19 cellular contexts compared by ENCODE assay signal in genomic region chr2:163717474-163717873, GRCh38. TPM values are rescaled to one million over a fixed set of nuclear protein-coding genes. Genes with fewer than 3 reads are reported as not detected.
DNase-seq lines count a peak whose midpoint lies in the region; ATAC-seq, FAIRE-seq and TF ChIP-seq lines count a peak whose summit lies in the region.
"Had no signal": no experiment of that assay in that cellular context is flagged by ENCODE, and none has a peak within 500 bp of the region (broad histone marks: within the 10 kb centered on the region; RNA-seq: fewer than 3 reads in every experiment).

No MANE protein-coding gene starts in this region.

- H3K4me2 ChIP-seq in SK-N-SH (peak overlapping the region; percentile 37; the same call in 1 of the 2 replicates), HepG2 (ENCODE audit: low read depth, low read length) (no peak overlapping the region)

- H3K79me2 ChIP-seq in SK-N-SH (ENCODE audit: insufficient read depth): no peaks in the 10 kb centered on the region
- H3K79me2 ChIP-seq in HepG2 (ENCODE audit: insufficient read depth, low read length): peaks cover 39% of the 10 kb centered on the region

- POLR2A ChIA-PET in SK-N-SH (lab: Yijun Ruan, JAX): no interaction called here
- POLR2A ChIA-PET in HepG2 (lab: Yijun Ruan, JAX): no interaction called here

- TF ChIP-seq RAD21 in SK-N-SH (IDR thresholded peaks at IDR 0.05; ENCODE audit: low read length): no peak
- TF ChIP-seq RAD21 in HepG2 (CRISPR knock-in tag; IDR thresholded peaks at IDR 0.05): no peak

- TF ChIP-seq CTCF in SK-N-SH (IDR thresholded peaks at IDR 0.05) (no peak), bronchial epithelial cell (IDR thresholded peaks at IDR 0.05; ENCODE audit: insufficient read depth, low read length, severe bottlenecking) (no peak), HepG2 (CRISPR knock-in tag; IDR thresholded peaks at IDR 0.05) (no peak), thoracic aorta (IDR thresholded peaks at IDR 0.05) (no peak), D721Med (IDR thresholded peaks at IDR 0.05; ENCODE audit: insufficient read depth, missing control alignments) (no peak)

- DNase-seq in SK-N-SH (no peak), bronchial epithelial cell (ENCODE audit: low read depth) (peak; percentile 54), HepG2 (ENCODE audit: low spot score) (peak; percentile 35), thoracic aorta (ENCODE audit: low spot score) (no peak), D721Med (ENCODE audit: insufficient read length, low spot score) (no peak)
- no peak for DNase-seq in activated CD8-positive, alpha-beta memory T cell treated with anti-CD3 and anti-CD28 coated beads, Interleukin-2, amount 50 U/mL, for 4 hours
- DNase-seq: adrenal gland; DMS79 treated with DMSO at 0.1 percent for 48 hours; MV-4-11; naive thymus-derived CD4-positive, alpha-beta T cell; NCI-H2081 treated with DMSO at 0.1 percent for 48 hours; NK-92 treated with Interleukin-12 subunit alpha and Interleukin-12 subunit beta, amount 100 ng/mL, for 24 hours had no signal

- H3K4me3 ChIP-seq in SK-N-SH (ENCODE audit: low read depth in 2 of 2, low read length in 1 of 2): 0 out of 4 replicates have a peak overlapping the region, but pooled peaks of 1 of the 2 experiments have one; percentile 3
- H3K4me3 ChIP-seq in bronchial epithelial cell (ENCODE audit: low read depth, low read length): no peak overlapping the region
- H3K4me3 ChIP-seq in HepG2 (replicated peaks in 1 of 3; ENCODE audit: insufficient read depth in 1 of 3, low read depth in 2 of 3, low read length in 3 of 3): no peak overlapping the region
- peak overlapping the region; percentile 10 for H3K4me3 ChIP-seq in thoracic aorta
- H3K4me3 ChIP-seq: adrenal gland, gastroesophageal sphincter had no signal

- in situ Hi-C loops in HepG2 (cut with HindIII; ENCODE audit: extremely low pct_ligation_motif_present, low pct_unique_long_range_greater_than_20kb): no loop called here

- H4K20me1 ChIP-seq in SK-N-SH (ENCODE audit: insufficient read depth) (no peaks in the 10 kb centered on the region), HepG2 (ENCODE audit: insufficient read depth, low read length) (no peaks in the 10 kb centered on the region)

- WGBS in SK-N-SH (ENCODE audit: low lambda C conversion rate): 50% methylated on average over 5 of the region's 5 CpGs
- 75% methylated on average over 5 of the region's 5 CpGs for WGBS in HepG2 (ENCODE audit: low lambda C conversion rate)

- TF ChIP-seq EP300 in SK-N-SH (IDR thresholded peaks at IDR 0.05; ENCODE audit: borderline replicate concordance in 1 of 2, low read depth in 1 of 2, low read length in 1 of 2) (no peak), HepG2 (IDR thresholded peaks at IDR 0.05; ENCODE audit: low read depth in 2 of 2, low read length in 2 of 2) (no peak), HepG2 (CRISPR knock-in tag; IDR thresholded peaks at IDR 0.05; ENCODE audit: borderline replicate concordance) (no peak)

- H3K4me1 ChIP-seq in SK-N-SH (ENCODE audit: control insufficient read depth in 1 of 2, insufficient read depth in 2 of 2, low read depth in 1 of 2, low read length in 1 of 2) (peaks cover 0 to 24% of the 10 kb centered on the region in 2 experiments; a peak in 2 of 4 replicates), HepG2 (ENCODE audit: insufficient read depth, low read length) (peaks cover 18% of the 10 kb centered on the region), thoracic aorta (ENCODE audit: control insufficient read depth in 1 of 2, low read depth in 2 of 2) (peaks cover 22 to 67% of the 10 kb centered on the region in 2 donors)

- ATAC-seq in SK-N-SH treated with all-trans-retinoic acid at 6 μM for 48 hours (no peak), HepG2 (peak; percentile 66; the same call in 2 of the 3 replicates), thoracic aorta (ENCODE audit: insufficient number of reproducible peaks, low FRiP score, low read depth) (no peak), GM18519 (IDR thresholded peaks at IDR 0.05; ENCODE audit: low FRiP score, unreplicated experiment) (no peak)
- ATAC-seq: gastroesophageal sphincter; naive thymus-derived CD4-positive, alpha-beta T cell; stimulated activated memory B cell treated with anti-CD40 and anti-IgM and Interleukin-4, amounts not matched to agents 10 μg/mL and 1 μg/mL and 100 μg/mL, for 72 hours had no signal

- CTCF ChIA-PET in SK-N-SH (lab: Yijun Ruan, JAX): interaction anchor here (0.8 to 1.1 kb wide), 4 partner anchors 10 to 371 kb away, joined by 3 read pairs; no protein-coding TSS in a partner anchor
- CTCF ChIA-PET in HepG2 (lab: Yijun Ruan, JAX; ENCODE audit: low intra/inter-chr PET ratio, low total read pairs): no interaction called here

- H3K27me3 ChIP-seq in SK-N-SH (ENCODE audit: insufficient read depth) (no peaks in the 10 kb centered on the region), bronchial epithelial cell (ENCODE audit: control insufficient read depth, insufficient read depth, low read length) (no peaks in the 10 kb centered on the region), HepG2 (ENCODE audit: control insufficient read depth in 1 of 2, insufficient read depth in 2 of 2, low read length in 2 of 2) (no peaks in the 10 kb centered on the region), thoracic aorta (replicated peaks; ENCODE audit: insufficient read depth) (no peaks in the 10 kb centered on the region)
- H3K27me3 ChIP-seq: adrenal gland, gastroesophageal sphincter had no signal

- BruUV-seq in HepG2 (replicated peaks; lab: Mats Ljungman, UMichigan): no TSS peak

- no peak for TF ChIP-seq POLR2A in HepG2 (IDR thresholded peaks at IDR 0.05; ENCODE audit: insufficient read depth in 1 of 2, low read depth in 2 of 2, low read length in 2 of 2)

- no peak overlapping the region for H2AFZ ChIP-seq in SK-N-SH (ENCODE audit: low read depth)
- no peak overlapping the region for H2AFZ ChIP-seq in HepG2 (ENCODE audit: low read length)

- H3K9me2 ChIP-seq in SK-N-SH: no peaks in the 10 kb centered on the region

- peak overlapping the region in 1 of 2 experiments; percentile 83; a peak in 2 of 4 replicates for H3K27ac ChIP-seq in SK-N-SH (ENCODE audit: low read depth in 2 of 2, low read length in 1 of 2)
- no peak overlapping the region for H3K27ac ChIP-seq in HepG2 (ENCODE audit: extremely low read length, insufficient read depth, low read length)
- no peak overlapping the region for H3K27ac ChIP-seq in thoracic aorta
- H3K27ac ChIP-seq: C4-2B, gastroesophageal sphincter, HL-60 had no signal

- H3K9ac ChIP-seq in SK-N-SH: no peak overlapping the region
- H3K9ac ChIP-seq in HepG2 (ENCODE audit: insufficient read depth, low read depth, low read length): no peak overlapping the region

- H3K36me3 ChIP-seq in SK-N-SH (replicated peaks in 1 of 2; ENCODE audit: control insufficient read depth in 1 of 2, insufficient read depth in 2 of 2, low read length in 1 of 2) (no peaks in the 10 kb centered on the region), bronchial epithelial cell (ENCODE audit: control insufficient read depth, insufficient read depth, low read length) (no peaks in the 10 kb centered on the region), HepG2 (replicated peaks in 1 of 2; ENCODE audit: control insufficient read depth in 1 of 2, insufficient read depth in 2 of 2, low read length in 2 of 2) (no peaks in the 10 kb centered on the region; a peak in 1 of 5 replicates), thoracic aorta (no peaks in the 10 kb centered on the region)
- H3K36me3 ChIP-seq: adrenal gland, gastroesophageal sphincter had no signal

- no peak for FAIRE-seq in bronchial epithelial cell (lab: Jason Lieb, UNC)
- peak; percentile 34 for FAIRE-seq in HepG2 (lab: Jason Lieb, UNC)
- FAIRE-seq in D721Med (lab: Jason Lieb, UNC): no peak
- FAIRE-seq: colon had no signal

- no peaks in the 10 kb centered on the region for H3F3A ChIP-seq in SK-N-SH (replicated peaks; ENCODE audit: insufficient read depth)

- intact Hi-C loops in HepG2 (cut with micrococcal nuclease; ENCODE audit: unreplicated experiment): loop anchor here (5.0 kb wide), 1 partner anchor 50 kb away; no protein-coding TSS in a partner anchor

- no peaks in the 10 kb centered on the region for H3K9me3 ChIP-seq in SK-N-SH
- H3K9me3 ChIP-seq in HepG2 (ENCODE audit: low read length): no peaks in the 10 kb centered on the region
- H3K9me3 ChIP-seq in thoracic aorta: no peaks in the 10 kb centered on the region
- H3K9me3 ChIP-seq: adrenal gland, gastroesophageal sphincter had no signal

TF ChIP-seq in SK-N-SH, 30 proteins besides CTCF, POLR2A, EP300 and RAD21:
- TF ChIP-seq MEF2A (IDR thresholded peaks at IDR 0.05; ENCODE audit: borderline replicate concordance, low read depth): no peak

TF ChIP-seq in SK-N-SH treated with all-trans-retinoic acid at 6 μM for 48 hours, 23 proteins besides CTCF, POLR2A, EP300 and RAD21 (continues in another document):
- no peak for TF ChIP-seq ZFP3 (CRISPR knock-in tag; IDR thresholded peaks at IDR 0.05)
- TF ChIP-seq CSDC2 (CRISPR knock-in tag; IDR thresholded peaks at IDR 0.05): no peak

TF ChIP-seq in HepG2, 621 proteins besides CTCF, POLR2A, EP300 and RAD21 (continues in another document):
- TF ChIP-seq HOXD1 (CRISPR knock-in tag; IDR thresholded peaks at IDR 0.05): no peak

RNA-seq across cellular contexts. Expression of gene FIGN, which starts 18.3 kb away (rescaled TPM):
- polyA plus RNA-seq in SK-N-SH (2012; rRNA removed) (0.74 and 0.75 TPM in 2 replicates), HepG2 (2011; rRNA removed) (5.3 and 6.7 TPM in 2 replicates)
- 0.56 and 0.63 TPM in 2 replicates for polyA plus RNA-seq in SK-N-SH (2012; cell fraction: cytosol; rRNA removed)
- 0.83 and 2.0 TPM in 2 replicates for polyA plus RNA-seq in SK-N-SH (2012; cell fraction: nucleus; rRNA removed)
- total RNA-seq in bronchial epithelial cell (0.79 and 1.4 TPM in 2 replicates), HepG2 (2016; rRNA removed; fragmentation: Illumina TruSeq; extraction: Trizol) (6.6 and 11.6 TPM in 2 replicates), thoracic aorta (10 to 100 TPM; 10.8 to 21.2 TPM)
- 0.81 and 1.4 TPM in 2 replicates for total RNA-seq in HepG2 (2016; cell fraction: cytosol; rRNA removed; fragmentation: Illumina TruSeq; extraction: Trizol; ENCODE audit: low read depth)
- 6.1 and 11.5 TPM in 2 replicates for total RNA-seq in HepG2 (2016; cell fraction: insoluble cytoplasmic fraction; rRNA removed; fragmentation: Illumina TruSeq; extraction: Trizol)
- 3.7 and 3.9 TPM in 2 replicates for total RNA-seq in HepG2 (2016; cell fraction: membrane; rRNA removed; fragmentation: Illumina TruSeq; extraction: Trizol)
- 13.5 and 18.6 TPM in 2 replicates for total RNA-seq in HepG2 (2016; cell fraction: nucleus; rRNA removed; fragmentation: Illumina TruSeq; extraction: Trizol)
- polyA plus RNA-seq in HepG2 (2011; cell fraction: cytosol; rRNA removed): 2.8 and 3.5 TPM in 2 replicates
- polyA plus RNA-seq in HepG2 (2011; cell fraction: nucleus; rRNA removed): 8.1 and 9.8 TPM in 2 replicates
- 5.9 and 7.7 TPM in 2 replicates for polyA plus RNA-seq in HepG2 (2012)
- polyA plus RNA-seq in HepG2 (2016; cell fraction: cytosol; fragmentation: Illumina TruSeq; extraction: Trizol; ENCODE audit: low read depth): 0.47 and 0.76 TPM in 2 replicates
- polyA plus RNA-seq in HepG2 (2016; cell fraction: insoluble cytoplasmic fraction; fragmentation: Illumina TruSeq; extraction: Trizol; ENCODE audit: low read depth): 6.4 and 6.6 TPM in 2 replicates
- 1.2 and 1.3 TPM in 2 replicates for polyA plus RNA-seq in HepG2 (2016; cell fraction: membrane; fragmentation: Illumina TruSeq; extraction: Trizol; ENCODE audit: low read depth)
- polyA plus RNA-seq in HepG2 (2016; cell fraction: nucleus; fragmentation: Illumina TruSeq; extraction: Trizol; ENCODE audit: insufficient read depth, low read depth): 12.1 and 13.6 TPM in 2 replicates
- 6.0 and 12.1 TPM in 2 replicates for polyA minus RNA-seq in HepG2 (2011; rRNA and poly(A)+ RNA removed; ENCODE audit: low replicate concordance)
- polyA minus RNA-seq in HepG2 (2011; cell fraction: cytosol; rRNA and poly(A)+ RNA removed): 6.7 TPM in 2 replicates
- polyA minus RNA-seq in HepG2 (2011; cell fraction: nucleus; rRNA and poly(A)+ RNA removed): 21.6 and 30.1 TPM in 2 replicates
- polyA plus RNA-seq: naive thymus-derived CD4-positive, alpha-beta T cell had no signal

Comparison
In these comparisons a context has a peak if more than half of its experiments do, and no peak if none do; other contexts are left out.
1. DNase-seq: peak in bronchial epithelial cell (single experiment) and HepG2 (single experiment); none in SK-N-SH (single experiment), thoracic aorta (single experiment), D721Med (single experiment) and activated CD8-positive, alpha-beta memory T cell treated with anti-CD3 and anti-CD28 coated beads, Interleukin-2, amount 50 U/mL, for 4 hours (single experiment).